ENCODE assay signal across 8 cellular contexts in the genomic region with DNA sequence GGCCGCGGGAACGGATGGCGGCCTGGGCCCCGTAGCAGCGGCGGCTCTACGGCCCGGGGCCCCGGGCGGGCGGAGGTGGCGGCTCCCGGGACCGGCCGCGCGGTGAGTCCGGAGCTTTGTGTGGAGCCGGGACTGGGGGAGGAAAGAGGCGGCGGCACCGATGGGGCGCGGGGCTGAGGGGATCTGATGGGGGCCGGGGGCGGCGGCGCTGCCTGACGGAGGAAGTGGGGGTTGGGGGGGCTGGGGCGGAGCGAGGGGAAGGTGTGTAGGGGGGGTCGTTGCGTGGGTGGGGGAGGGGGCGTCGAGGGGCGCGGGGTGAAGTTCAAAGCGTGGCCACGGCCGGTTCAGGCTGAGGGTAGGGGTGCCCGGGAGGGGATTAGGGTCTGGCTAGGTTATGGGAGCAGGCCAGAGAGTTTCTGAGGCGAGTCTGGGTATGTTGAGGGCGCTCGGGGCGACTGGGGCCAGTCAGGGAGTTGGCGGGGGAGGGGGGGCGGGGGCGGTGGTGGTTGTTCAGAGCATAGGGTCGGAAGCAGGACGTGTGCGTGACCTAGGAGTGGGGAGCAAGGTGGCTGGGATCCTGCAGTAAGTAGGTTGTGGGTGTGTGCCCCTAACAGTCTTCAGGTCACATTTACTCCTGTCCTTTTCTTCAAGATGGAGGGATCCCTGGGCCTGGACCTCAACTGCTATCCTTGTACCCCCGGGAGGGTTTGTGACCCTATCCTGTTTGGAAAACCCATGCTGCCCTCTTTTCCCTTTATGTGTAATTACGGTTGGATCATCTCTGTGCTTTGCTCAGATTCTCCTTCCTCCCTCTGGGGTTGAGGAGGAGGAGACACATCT. TPM values are rescaled to one million over a fixed set of nuclear protein-coding genes. Genes with fewer than 3 reads are reported as not detected.
DNase-seq lines count a peak whose midpoint lies in the region; ATAC-seq and TF ChIP-seq lines count a peak whose summit lies in the region.

No MANE protein-coding gene starts in this region.

- H3K9me3 ChIP-seq in CD8-positive, alpha-beta T cell (ENCODE audit: low read length): no peaks in the 10 kb centered on the region
- no peaks in the 10 kb centered on the region for H3K9me3 ChIP-seq in GM23248 (ENCODE audit: low read depth)
- H3K9me3 ChIP-seq in endocrine pancreas (ENCODE audit: control insufficient read depth, low read length): no peaks in the 10 kb centered on the region
- no peaks in the 10 kb centered on the region for H3K9me3 ChIP-seq in mesenchymal stem cell (ENCODE audit: control insufficient read depth, low read length)

- peaks cover 81% of the 10 kb centered on the region for H3K4me1 ChIP-seq in CD8-positive, alpha-beta T cell (ENCODE audit: insufficient read depth, low read length)
- H3K4me1 ChIP-seq in GM23248 (ENCODE audit: insufficient read depth) (peaks cover 27% of the 10 kb centered on the region), endocrine pancreas (ENCODE audit: control insufficient read depth, insufficient read depth, low read length) (peaks cover 17% of the 10 kb centered on the region), mesenchymal stem cell (ENCODE audit: control insufficient read depth, insufficient read depth, low read depth, low read length) (peaks cover 6% of the 10 kb centered on the region)

- H3K9me2 ChIP-seq in GM23248 (ENCODE audit: insufficient read depth): no peaks in the 10 kb centered on the region

- no peaks in the 10 kb centered on the region for H3K9me3 Mint-ChIP-seq in CD8-positive, alpha-beta T cell
- H3K9me3 Mint-ChIP-seq in stimulated activated memory B cell treated with anti-CD40 and anti-IgM and Interleukin-4, amounts not matched to agents 10 μg/mL and 1 μg/mL and 100 μg/mL, for 72 hours: no peaks in the 10 kb centered on the region

- H2AFZ ChIP-seq in GM23248 (peak overlapping the region; percentile 49), mesenchymal stem cell (ENCODE audit: low read depth, low read length) (no peak overlapping the region)

- H2BK5ac ChIP-seq in mesenchymal stem cell (ENCODE audit: low read depth, low read length, poor library complexity, severe bottlenecking): peak overlapping the region; percentile 84

- whole genome bisulfite sequencing in GM23248 (ENCODE audit: low coverage in 1 of 2, low lambda C conversion rate in 2 of 2, missing lambda C conversion rate in 2 of 2), 2 experiments: 0 to 1% methylated on average over 14 to 54 of the region's 54 CpGs
- WGBS in mesenchymal stem cell: 0% methylated on average over 8 of the region's 54 CpGs

- CTCF ChIA-PET in CD8-positive, alpha-beta T cell (lab: Charles Lee): interaction anchor here (0.6 to 1.5 kb wide), 3 partner anchors 25 to 268 kb away, joined by 3 to 5 read pairs (median 3); no protein-coding TSS in a partner anchor

- DNase-seq in CD8-positive, alpha-beta T cell: peak in 5 of 7 experiments; percentile 12 to 57 (median 28)
- DNase-seq in GM23248 (peak; percentile 91), NCI-H526 treated with DMSO at 0.1 percent for 48 hours (lab: John Stamatoyannopoulos, UW) (peak; percentile 65), mesenchymal stem cell (peak; percentile 87), NCI-H2227 treated with DMSO at 0.1 percent for 48 hours (lab: John Stamatoyannopoulos, UW) (no peak)
- peak; percentile 76 for DNase-seq in activated CD8-positive, alpha-beta memory T cell treated with anti-CD3 and anti-CD28 coated beads for 24 hours

- intact Hi-C loops in CD8-positive, alpha-beta T cell (cut with DNase I, micrococcal nuclease): loop anchor here (2.0 to 10.0 kb wide), 10 partner anchors 16 to 959 kb away; a partner anchor contains a TSS

- peak overlapping the region; percentile 32 for H3K27ac ChIP-seq in CD8-positive, alpha-beta T cell (ENCODE audit: low read depth, low read length)
- peak overlapping the region; percentile 81 for H3K27ac ChIP-seq in GM23248
- peak overlapping the region; percentile 69 for H3K27ac ChIP-seq in mesenchymal stem cell (ENCODE audit: low read length, poor library complexity, severe bottlenecking)

- no peaks in the 10 kb centered on the region for H3K27me3 Mint-ChIP-seq in CD8-positive, alpha-beta T cell (ENCODE audit: low read depth)
- no peaks in the 10 kb centered on the region for H3K27me3 Mint-ChIP-seq in stimulated activated memory B cell treated with anti-CD40 and anti-IgM and Interleukin-4, amounts not matched to agents 10 μg/mL and 1 μg/mL and 100 μg/mL, for 72 hours

- no peak overlapping the region for H3K4ac ChIP-seq in mesenchymal stem cell (ENCODE audit: low read depth in 1 of 2, low read length in 2 of 2)

- H4K20me1 ChIP-seq in GM23248 (ENCODE audit: insufficient read depth): 0 out of 2 replicates have a peak, but pooled peaks cover 8% of the 10 kb centered on the region

- peaks cover 80% of the 10 kb centered on the region for H3K4me1 Mint-ChIP-seq in CD8-positive, alpha-beta T cell (ENCODE audit: low read depth)
- H3K4me1 Mint-ChIP-seq in stimulated activated memory B cell treated with anti-CD40 and anti-IgM and Interleukin-4, amounts not matched to agents 10 μg/mL and 1 μg/mL and 100 μg/mL, for 72 hours: peaks cover 55% of the 10 kb centered on the region

- in situ Hi-C loops in GM23248 (cut with MboI): no loop called here

- POLR2A ChIA-PET in CD8-positive, alpha-beta T cell (lab: Charles Lee): interaction anchor here (0.6 to 1.9 kb wide), 7 partner anchors 7 to 1048 kb away, joined by 3 to 7 read pairs (median 4); no protein-coding TSS in a partner anchor

- H3K4me3 ChIP-seq in CD8-positive, alpha-beta T cell (ENCODE audit: low read depth, low read length): peak overlapping the region; percentile 62
- peak overlapping the region; percentile 75 for H3K4me3 ChIP-seq in GM23248
- peak overlapping the region; percentile 52 for H3K4me3 ChIP-seq in endocrine pancreas (ENCODE audit: control insufficient read depth, insufficient read depth, low read length)
- H3K4me3 ChIP-seq in mesenchymal stem cell (ENCODE audit: insufficient read depth in 1 of 2, low read depth in 1 of 2, low read length in 2 of 2): peak overlapping the region; percentile 80 to 87

- peak; percentile 34 for ATAC-seq in CD8-positive, alpha-beta T cell
- peak; percentile 56 for ATAC-seq in stimulated activated memory B cell treated with anti-CD40 and anti-IgM and Interleukin-4, amounts not matched to agents 10 μg/mL and 1 μg/mL and 100 μg/mL, for 72 hours

- peak overlapping the region; percentile 34 for H4K91ac ChIP-seq in mesenchymal stem cell (ENCODE audit: low read length)

- no peak overlapping the region for H2AK5ac ChIP-seq in mesenchymal stem cell (ENCODE audit: low read length, severe bottlenecking)

- peak overlapping the region; percentile 64 for H2BK15ac ChIP-seq in mesenchymal stem cell (ENCODE audit: low read depth, poor library complexity, severe bottlenecking)

- no peak overlapping the region for H3K23ac ChIP-seq in mesenchymal stem cell (ENCODE audit: low read length in 2 of 2)

- H3K9ac ChIP-seq in GM23248: peak overlapping the region; percentile 72
- H3K9ac ChIP-seq in endocrine pancreas (ENCODE audit: control insufficient read depth, insufficient read depth, low read length): peak overlapping the region; percentile 47
- H3K9ac ChIP-seq in mesenchymal stem cell (ENCODE audit: low read length): peak overlapping the region; percentile 86

- no peak for TF ChIP-seq CTCF in CD8-positive, alpha-beta T cell (IDR thresholded peaks at IDR 0.05)

- peak overlapping the region in 1 of 2 experiments; percentile 88 for H3K14ac ChIP-seq in mesenchymal stem cell (ENCODE audit: low read length in 2 of 2)

- peaks cover 2% of the 10 kb centered on the region for H3K79me1 ChIP-seq in mesenchymal stem cell (replicated peaks; ENCODE audit: low read length, poor library complexity, severe bottlenecking)

- H3K18ac ChIP-seq in mesenchymal stem cell (ENCODE audit: low read depth in 1 of 2, low read length in 2 of 2): peak overlapping the region in 1 of 2 experiments; percentile 93

- peak overlapping the region in 1 of 2 experiments; percentile 21 for H2BK12ac ChIP-seq in mesenchymal stem cell (ENCODE audit: low read length in 2 of 2)

- peak overlapping the region; percentile 82 for H2BK120ac ChIP-seq in mesenchymal stem cell (ENCODE audit: low read depth, low read length)

- H4K8ac ChIP-seq in mesenchymal stem cell (ENCODE audit: low read length): peak overlapping the region; percentile 46

- H3K4me3 Mint-ChIP-seq in CD8-positive, alpha-beta T cell: peak overlapping the region; percentile 84
- peak overlapping the region; percentile 83 for H3K4me3 Mint-ChIP-seq in stimulated activated memory B cell treated with anti-CD40 and anti-IgM and Interleukin-4, amounts not matched to agents 10 μg/mL and 1 μg/mL and 100 μg/mL, for 72 hours

- H3K4me2 ChIP-seq in GM23248 (ENCODE audit: unreplicated experiment) (peak overlapping the region; percentile 84), mesenchymal stem cell (ENCODE audit: low read length, poor library complexity, severe bottlenecking) (peak overlapping the region; percentile 81)

- H3F3A ChIP-seq in GM23248 (ENCODE audit: insufficient read depth): peaks cover 28% of the 10 kb centered on the region

- H3K79me2 ChIP-seq in GM23248 (ENCODE audit: insufficient read depth): peaks cover 44% of the 10 kb centered on the region

- H3K36me3 Mint-ChIP-seq in CD8-positive, alpha-beta T cell: peaks cover 16% of the 10 kb centered on the region
- H3K36me3 Mint-ChIP-seq in stimulated activated memory B cell treated with anti-CD40 and anti-IgM and Interleukin-4, amounts not matched to agents 10 μg/mL and 1 μg/mL and 100 μg/mL, for 72 hours: no peaks in the 10 kb centered on the region

- H3K36me3 ChIP-seq in CD8-positive, alpha-beta T cell (ENCODE audit: insufficient read depth, low read length): no peaks in the 10 kb centered on the region
- H3K36me3 ChIP-seq in GM23248 (ENCODE audit: low read depth) (no peaks in the 10 kb centered on the region; the same call in 1 of the 2 replicates), endocrine pancreas (ENCODE audit: control insufficient read depth, insufficient read depth, low read length) (no peaks in the 10 kb centered on the region), mesenchymal stem cell (ENCODE audit: control insufficient read depth in 1 of 2, insufficient read depth in 2 of 2, low read depth in 1 of 2, low read length in 2 of 2) (peaks cover 7 to 24% of the 10 kb centered on the region in 2 experiments)

- no peaks in the 10 kb centered on the region for H3K27me3 ChIP-seq in CD8-positive, alpha-beta T cell (ENCODE audit: insufficient read depth, low read length)
- H3K27me3 ChIP-seq in GM23248 (replicated peaks; ENCODE audit: insufficient read depth) (no peaks in the 10 kb centered on the region), endocrine pancreas (ENCODE audit: control insufficient read depth, insufficient read depth, low read length) (no peaks in the 10 kb centered on the region), mesenchymal stem cell (ENCODE audit: control insufficient read depth in 1 of 2, insufficient read depth in 1 of 2, low read length in 2 of 2) (no peaks in the 10 kb centered on the region)

- peak overlapping the region; percentile 83 for H3K27ac Mint-ChIP-seq in CD8-positive, alpha-beta T cell
- peak overlapping the region; percentile 85 for H3K27ac Mint-ChIP-seq in stimulated activated memory B cell treated with anti-CD40 and anti-IgM and Interleukin-4, amounts not matched to agents 10 μg/mL and 1 μg/mL and 100 μg/mL, for 72 hours

RNA-seq across cellular contexts. Expression of a gene that starts 0.6 kb away (rescaled TPM):
- total RNA-seq in CD8-positive, alpha-beta T cell: 10 to 100 TPM; 40.1 to 40.7 TPM
- 11.3 and 11.9 TPM in 2 replicates for total RNA-seq in GM23248 (2014; rRNA removed; shearing (Covaris generic))
- polyA plus RNA-seq in GM23248 (2016; fragmentation: Nextera tagmentation; extraction: Ambion mirVana): 3.8 and 6.3 TPM in 2 replicates
- polyA plus RNA-seq in mesenchymal stem cell (2013, experiment 1 of 2): 16.4 TPM
- polyA plus RNA-seq in mesenchymal stem cell (2013, experiment 2 of 2): 15.5 TPM
